9 cellular contexts compared by ENCODE assay signal in genomic region chr21:14273736-14274538, GRCh38. TPM values are rescaled to one million over a fixed set of nuclear protein-coding genes. Genes with fewer than 3 reads are reported as not detected.
A peak's percentile ranks its signal among the peaks of the same experiment; 100 is the strongest.
DNase-seq lines count a peak whose midpoint lies in the region; ATAC-seq, FAIRE-seq and TF ChIP-seq lines count a peak whose summit lies in the region.
"Had no signal": no experiment of that assay in that cellular context is flagged by ENCODE, and none has a peak within 500 bp of the region (broad histone marks: within the 10 kb centered on the region; RNA-seq: fewer than 3 reads in every experiment).

No MANE protein-coding gene starts in this region.

- no peak for FAIRE-seq in HTR-8/SVneo (lab: Jason Lieb, UNC)

- no peaks in the 10 kb centered on the region for H3K36me3 Mint-ChIP-seq in T-helper 2 cell treated with Interferon-gamma antibody and Interleukin-4, amounts not matched to agents 5 μg/mL and 100 μg/mL, for 36 hours (ENCODE audit: low read depth)

- H3K4me3 ChIP-seq in left ventricle myocardium inferior (peak overlapping the region; percentile 54), rectal smooth muscle tissue (ENCODE audit: low read length) (peak overlapping the region; percentile 50)

- peaks cover 31% of the 10 kb centered on the region for H3K27me3 ChIP-seq in left ventricle myocardium inferior (ENCODE audit: low read depth)
- no peaks in the 10 kb centered on the region for H3K27me3 ChIP-seq in rectal smooth muscle tissue (ENCODE audit: control insufficient read depth, insufficient read depth, low read length)

- intact Hi-C loops in left ventricle myocardium inferior (cut with micrococcal nuclease) = no loop called here

- H3K27ac ChIP-seq in left ventricle myocardium inferior (replicated peaks) = no peak overlapping the region
- H3K27ac ChIP-seq in rectal smooth muscle tissue (ENCODE audit: low read depth, low read length) = no peak overlapping the region

- H3K27me3 Mint-ChIP-seq in T-helper 2 cell treated with Interferon-gamma antibody and Interleukin-4, amounts not matched to agents 5 μg/mL and 100 μg/mL, for 36 hours (ENCODE audit: low read depth) = peaks cover 30% of the 10 kb centered on the region

- no peak overlapping the region for H3K27ac Mint-ChIP-seq in T-helper 2 cell treated with Interferon-gamma antibody and Interleukin-4, amounts not matched to agents 5 μg/mL and 100 μg/mL, for 36 hours

- H3K36me3 ChIP-seq in left ventricle myocardium inferior (no peaks in the 10 kb centered on the region), rectal smooth muscle tissue (ENCODE audit: control insufficient read depth, insufficient read depth, low read length) (no peaks in the 10 kb centered on the region)

- H3K9me3 ChIP-seq in left ventricle myocardium inferior (replicated peaks) = no peaks in the 10 kb centered on the region

- DNase-seq in G401 (ENCODE audit: low spot score) (peak; percentile 50), left ventricle myocardium inferior (peak; percentile 65), amniotic stem cell (lab: John Stamatoyannopoulos, UW) (no peak), HTR-8/SVneo (ENCODE audit: insufficient read length, low spot score) (no peak), NCI-H2227 treated with DMSO at 0.1 percent for 48 hours (lab: John Stamatoyannopoulos, UW) (no peak)
- DNase-seq in T-helper 2 cell treated with Interferon-gamma antibody and Interleukin-4, amounts not matched to agents 5 μg/mL and 100 μg/mL, for 36 hours (ENCODE audit: low spot score) = no peak
- DNase-seq: NCI-H510A had no signal

- H3K4me1 ChIP-seq in left ventricle myocardium inferior (peaks cover 7% of the 10 kb centered on the region), rectal smooth muscle tissue (ENCODE audit: control insufficient read depth, insufficient read depth, low read length) (no peaks in the 10 kb centered on the region)

- no peaks in the 10 kb centered on the region for H3K9me3 Mint-ChIP-seq in T-helper 2 cell treated with Interferon-gamma antibody and Interleukin-4, amounts not matched to agents 5 μg/mL and 100 μg/mL, for 36 hours

- no peak for ATAC-seq in HG02884 (IDR thresholded peaks at IDR 0.05; ENCODE audit: unreplicated experiment)

- in situ Hi-C loops in G401 (cut with HindIII; ENCODE audit: low sequenced_read_pairs) = no loop called here

- no peaks in the 10 kb centered on the region for H3K4me1 Mint-ChIP-seq in T-helper 2 cell treated with Interferon-gamma antibody and Interleukin-4, amounts not matched to agents 5 μg/mL and 100 μg/mL, for 36 hours (ENCODE audit: low read depth)

- H3K4me3 Mint-ChIP-seq in T-helper 2 cell treated with Interferon-gamma antibody and Interleukin-4, amounts not matched to agents 5 μg/mL and 100 μg/mL, for 36 hours = peak overlapping the region; percentile 40

- no peak for TF ChIP-seq CTCF in left ventricle myocardium inferior (IDR thresholded peaks at IDR 0.05; ENCODE audit: borderline replicate concordance)

- H3K9ac ChIP-seq in rectal smooth muscle tissue (ENCODE audit: low read length) = no peak overlapping the region

RNA-seq across cellular contexts. Expression of gene RBM11, which starts 58.0 kb away (rescaled TPM):
- 0.62 TPM in 1 of 2 replicates, not detected in the other for total RNA-seq in G401 (2014; rRNA removed; shearing (Covaris generic))
- total RNA-seq in left ventricle myocardium inferior = 0.30 TPM

Comparison
In these comparisons a context has a peak if more than half of its experiments do, and no peak if none do; other contexts are left out.
1. DNase-seq: peak in G401 (single experiment) and left ventricle myocardium inferior (single experiment); none in T-helper 2 cell treated with Interferon-gamma antibody and Interleukin-4, amounts not matched to agents 5 μg/mL and 100 μg/mL, for 36 hours (single experiment), amniotic stem cell (single experiment), HTR-8/SVneo (single experiment) and NCI-H2227 treated with DMSO at 0.1 percent for 48 hours (single experiment).